ENCODE assay signal across 8 cellular contexts in the genomic region with DNA sequence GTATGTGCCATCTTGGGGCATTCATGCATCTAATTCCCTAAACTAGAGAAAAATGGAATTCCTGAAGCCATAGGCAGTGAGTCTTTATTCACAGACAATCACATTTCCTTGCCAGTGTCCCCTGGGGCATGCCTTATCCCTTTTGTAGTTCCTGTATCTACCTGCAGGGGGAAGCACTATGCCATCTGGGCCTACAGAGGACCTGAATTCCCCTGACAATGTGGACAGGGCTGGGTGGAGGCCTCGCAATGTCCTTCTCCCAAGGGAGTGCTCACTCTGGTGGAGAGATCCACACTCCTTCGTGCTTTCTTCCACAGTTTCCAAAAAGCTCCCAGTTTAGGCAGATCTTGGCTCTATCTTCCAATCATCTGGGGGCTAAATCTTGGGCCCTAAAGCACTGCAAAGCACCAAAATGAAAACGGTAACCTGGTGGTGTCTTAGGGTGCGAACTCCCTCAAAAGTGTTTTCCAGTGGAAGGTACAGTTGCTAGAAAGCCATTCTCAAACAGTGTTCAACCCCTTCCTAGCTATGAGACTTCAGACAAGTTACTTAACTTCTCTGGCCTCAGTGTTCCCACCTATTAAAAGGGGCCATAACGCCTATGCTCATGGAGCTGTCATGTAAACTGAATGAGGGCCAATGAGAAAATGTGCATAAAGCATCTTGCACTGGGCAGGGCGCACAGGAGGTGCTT. TPM values are rescaled to one million over a fixed set of nuclear protein-coding genes. Genes with fewer than 3 reads are reported as not detected.
DNase-seq lines count a peak whose midpoint lies in the region; ATAC-seq and TF ChIP-seq lines count a peak whose summit lies in the region.

No MANE protein-coding gene starts in this region.

- no peaks in the 10 kb centered on the region for H3K9me3 Mint-ChIP-seq in activated naive CD4-positive, alpha-beta T cell treated with anti-CD3 and anti-CD28 coated beads, Interleukin-2, amount 50 U/mL, for 24 hours

- no peak overlapping the region for H3K4me2 ChIP-seq in SK-N-SH

- H3K36me3 Mint-ChIP-seq in activated naive CD4-positive, alpha-beta T cell treated with anti-CD3 and anti-CD28 coated beads, Interleukin-2, amount 50 U/mL, for 24 hours, result no peaks in the 10 kb centered on the region

- H3K4me3 ChIP-seq in LNCaP clone FGC (ENCODE audit: low read depth, low read length) (no peak overlapping the region), SK-N-SH (ENCODE audit: low read depth in 2 of 2, low read length in 1 of 2) (no peak overlapping the region; a peak in 1 of 4 replicates), psoas muscle (no peak overlapping the region)

- H3K27ac Mint-ChIP-seq in activated naive CD4-positive, alpha-beta T cell treated with anti-CD3 and anti-CD28 coated beads, Interleukin-2, amount 50 U/mL, for 24 hours, result peak overlapping the region; percentile 15

- TF ChIP-seq CTCF in LNCaP clone FGC (IDR thresholded peaks at IDR 0.05; ENCODE audit: control insufficient read depth, extremely low read depth, insufficient read depth) (peak; percentile 93), SK-N-SH (IDR thresholded peaks at IDR 0.05) (peak; percentile 84), psoas muscle (IDR thresholded peaks at IDR 0.05) (peak; percentile 62)

- ATAC-seq in GM21526 (IDR thresholded peaks at IDR 0.05; ENCODE audit: low FRiP score, unreplicated experiment) (peak; percentile 63), psoas muscle (peak; percentile 69 to 83 (median 80)), HG02610 (IDR thresholded peaks at IDR 0.05; ENCODE audit: unreplicated experiment) (no peak)

- no peaks in the 10 kb centered on the region for H4K20me1 ChIP-seq in SK-N-SH (ENCODE audit: insufficient read depth)

- H3K9me2 ChIP-seq in SK-N-SH, result no peaks in the 10 kb centered on the region

- CTCF ChIA-PET in SK-N-SH (lab: Yijun Ruan, JAX), result interaction anchor here (0.6 to 2.3 kb wide), 18 partner anchors 10 to 193 kb away, joined by 3 to 21 read pairs (median 4); a partner anchor contains a TSS

- peaks cover 26% of the 10 kb centered on the region for H3K4me1 Mint-ChIP-seq in activated naive CD4-positive, alpha-beta T cell treated with anti-CD3 and anti-CD28 coated beads, Interleukin-2, amount 50 U/mL, for 24 hours

- no peak overlapping the region for H3K4me3 Mint-ChIP-seq in activated naive CD4-positive, alpha-beta T cell treated with anti-CD3 and anti-CD28 coated beads, Interleukin-2, amount 50 U/mL, for 24 hours

- H3K79me2 ChIP-seq in SK-N-SH (ENCODE audit: insufficient read depth), result no peaks in the 10 kb centered on the region

- H3K4me1 ChIP-seq in SK-N-SH (ENCODE audit: control insufficient read depth in 1 of 2, insufficient read depth in 2 of 2, low read depth in 1 of 2, low read length in 1 of 2) (peaks cover 5% of the 10 kb centered on the region in 2 experiments; a peak in 1 of 4 replicates), psoas muscle (no peaks in the 10 kb centered on the region)

- intact Hi-C loops in head of caudate nucleus (cut with DNase I), result no loop called here
- intact Hi-C loops in psoas muscle (cut with DNase I), result loop anchor here (2.0 to 10.0 kb wide), 3 partner anchors 165 to 427 kb away; a partner anchor contains a TSS

- H3K9me3 ChIP-seq in SK-N-SH (no peaks in the 10 kb centered on the region), psoas muscle (no peaks in the 10 kb centered on the region)

- 40% methylated on average over 5 of the region's 6 CpGs for WGBS in SK-N-SH (ENCODE audit: low lambda C conversion rate)
- 67 to 71% (median 68%) methylated on average over 6 of the region's 6 CpGs for WGBS in psoas muscle, 3 donors

- H2AFZ ChIP-seq in SK-N-SH (ENCODE audit: low read depth), result no peak overlapping the region

- TF ChIP-seq RAD21 in SK-N-SH (IDR thresholded peaks at IDR 0.05; ENCODE audit: low read length), result peak; percentile 74

- no peak for TF ChIP-seq EP300 in SK-N-SH (IDR thresholded peaks at IDR 0.05; ENCODE audit: borderline replicate concordance in 1 of 2, low read depth in 1 of 2, low read length in 1 of 2)

- POLR2A ChIA-PET in SK-N-SH (lab: Yijun Ruan, JAX), result no interaction called here

- H3K9ac ChIP-seq in SK-N-SH, result no peak overlapping the region

- H3K27ac ChIP-seq in SK-N-SH (ENCODE audit: low read depth in 2 of 2, low read length in 1 of 2) (no peak overlapping the region), psoas muscle (no peak overlapping the region)

- DNase-seq in DMS153 (lab: John Stamatoyannopoulos, UW) (peak; percentile 53), LNCaP clone FGC (ENCODE audit: low read depth) (peak; percentile 27), SK-N-SH (peak; percentile 75), head of caudate nucleus (peak in 41 of 42 donors; percentile 26 to 93 (median 73)), psoas muscle (no peak)

- H3K36me3 ChIP-seq in SK-N-SH (replicated peaks in 1 of 2; ENCODE audit: control insufficient read depth in 1 of 2, insufficient read depth in 2 of 2, low read length in 1 of 2) (no peaks in the 10 kb centered on the region), psoas muscle (ENCODE audit: insufficient read depth in 1 of 2, low read depth in 1 of 2) (no peaks in the 10 kb centered on the region)

- H3K27me3 ChIP-seq in SK-N-SH (ENCODE audit: insufficient read depth) (peaks cover 12% of the 10 kb centered on the region; the same call in 1 of the 2 replicates), psoas muscle (ENCODE audit: insufficient read depth in 3 of 3, low read length in 2 of 3) (no peaks in the 10 kb centered on the region)

- no peaks in the 10 kb centered on the region for H3K27me3 Mint-ChIP-seq in activated naive CD4-positive, alpha-beta T cell treated with anti-CD3 and anti-CD28 coated beads, Interleukin-2, amount 50 U/mL, for 24 hours

- no peaks in the 10 kb centered on the region for H3F3A ChIP-seq in SK-N-SH (replicated peaks; ENCODE audit: insufficient read depth)

TF ChIP-seq in SK-N-SH, 30 proteins besides CTCF, POLR2A, EP300 and RAD21:
- TF ChIP-seq GATA2 (CRISPR knock-in tag; IDR thresholded peaks at IDR 0.05) (no peak), SMC3 (IDR thresholded peaks at IDR 0.05; ENCODE audit: low read depth, low read length) (peak; percentile 73), NFIC (IDR thresholded peaks at IDR 0.05; ENCODE audit: borderline replicate concordance) (no peak)
- TF ChIP-seq, protein P1, sequence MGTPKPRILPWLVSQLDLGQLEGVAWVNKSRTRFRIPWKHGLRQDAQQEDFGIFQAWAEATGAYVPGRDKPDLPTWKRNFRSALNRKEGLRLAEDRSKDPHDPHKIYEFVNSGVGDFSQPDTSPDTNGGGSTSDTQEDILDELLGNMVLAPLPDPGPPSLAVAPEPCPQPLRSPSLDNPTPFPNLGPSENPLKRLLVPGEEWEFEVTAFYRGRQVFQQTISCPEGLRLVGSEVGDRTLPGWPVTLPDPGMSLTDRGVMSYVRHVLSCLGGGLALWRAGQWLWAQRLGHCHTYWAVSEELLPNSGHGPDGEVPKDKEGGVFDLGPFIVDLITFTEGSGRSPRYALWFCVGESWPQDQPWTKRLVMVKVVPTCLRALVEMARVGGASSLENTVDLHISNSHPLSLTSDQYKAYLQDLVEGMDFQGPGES (IDR thresholded peaks at IDR 0.05; ENCODE audit: low read depth, low read length), result no peak

RNA-seq across cellular contexts. Expression of a gene that starts 17.5 kb away (rescaled TPM):
- polyA plus RNA-seq in SK-N-SH (2012; rRNA removed) (2.7 and 4.6 TPM in 2 replicates), psoas muscle (under 1 TPM; 0.07 to 0.31 (median 0.12) TPM)
- 1.2 and 2.0 TPM in 2 replicates for polyA plus RNA-seq in SK-N-SH (2012; cell fraction: cytosol; rRNA removed)
- polyA plus RNA-seq in SK-N-SH (2012; cell fraction: nucleus; rRNA removed), result 23.9 and 28.5 TPM in 2 replicates
- under 1 TPM; 0.15 to 0.62 (median 0.21) TPM for total RNA-seq in psoas muscle

Comparison
In these comparisons a context has a peak if more than half of its experiments do, and no peak if none do; other contexts are left out.
1. DNase-seq: peak in DMS153 (single experiment), LNCaP clone FGC (single experiment), SK-N-SH (single experiment) and head of caudate nucleus (41 of 42); none in psoas muscle (0 of 2).
2. Peak in every context shown above with its lines, with median percentiles within 50 percentile points of each other: CTCF ChIP-seq.